ENCODE assay signal across 18 cellular contexts in genomic region chr18:49976810-49977209, GRCh38.
DNase-seq lines count a peak whose midpoint lies in the region; ATAC-seq and TF ChIP-seq lines count a peak whose summit lies in the region.
"Had no signal": no experiment of that assay in that cellular context is flagged by ENCODE, and none has a peak within 500 bp of the region (broad histone marks: within the 10 kb centered on the region; RNA-seq: fewer than 3 reads in every experiment).

No MANE protein-coding gene starts in this region.

- ATAC-seq in GM19467 (IDR thresholded peaks at IDR 0.05; ENCODE audit: unreplicated experiment) = no peak
- ATAC-seq in right lobe of liver = no peak
- ATAC-seq: A549; activated CD4-positive, CD25-positive, alpha-beta regulatory T cell treated with anti-CD3 and anti-CD28 coated beads, Interleukin-2, amount 50 U/mL, for 24 hours; left colon; SK-N-SH treated with all-trans-retinoic acid at 6 μM for 48 hours had no signal

- H3K27me3 ChIP-seq in right lobe of liver = no peaks in the 10 kb centered on the region

- H3K4me3 ChIP-seq in right lobe of liver = no peak overlapping the region
- H3K4me3 ChIP-seq: A549 had no signal

- intact Hi-C loops in right lobe of liver (cut with DNase I) = no loop called here

- no peak for TF ChIP-seq CTCF in right lobe of liver (IDR thresholded peaks at IDR 0.05)

- WGBS in right lobe of liver (ENCODE audit: insufficient coverage, low coverage, low lambda C conversion rate, missing lambda C conversion rate) = 72% methylated on average over 5 of the region's 10 CpGs

- TF ChIP-seq POLR2A in right lobe of liver (IDR thresholded peaks at IDR 0.05) = no peak

- H3K36me3 ChIP-seq in right lobe of liver = no peaks in the 10 kb centered on the region

- H3K9me3 ChIP-seq in right lobe of liver = no peaks in the 10 kb centered on the region
- H3K9me3 ChIP-seq: A549 had no signal

- peaks cover 0 to 15% (median 2%) of the 10 kb centered on the region in 4 donors for H3K4me1 ChIP-seq in right lobe of liver
- H3K4me1 ChIP-seq: A549 had no signal

- H3K27ac ChIP-seq in right lobe of liver = no peak overlapping the region
- H3K27ac ChIP-seq: A549, RWPE1 had no signal

- DNase-seq in C1 segment of cervical spinal cord (lab: John Stamatoyannopoulos, UW) (peak in 9 of 14 donors; percentile 6 to 85 (median 36)), NCI-H2171 treated with DMSO at 0.1 percent for 48 hours (lab: John Stamatoyannopoulos, UW) (peak; percentile 94), cerebellar cortex (ENCODE audit: low spot score) (peak; percentile 92), medulla oblongata (ENCODE audit: extremely low spot score) (peak; percentile 57), SW 1271 (lab: John Stamatoyannopoulos, UW) (no peak), right lobe of liver (no peak), NCI-H146 (lab: John Stamatoyannopoulos, UW) (no peak)
- DNase-seq: activated naive CD4-positive, alpha-beta T cell treated with Interleukin-2 at 50 U/mL for 16 hours; activated T-cell treated with anti-CD3 and anti-CD28 coated beads, Interleukin-2, amount 50 U/mL, for 24 hours; glutamatergic neuron; left colon; NCI-H187; T-helper 9 cell had no signal

Comparison
In these comparisons a context has a peak if more than half of its experiments do, and no peak if none do; other contexts are left out.
1. DNase-seq: peak in C1 segment of cervical spinal cord (9 of 14), NCI-H2171 treated with DMSO at 0.1 percent for 48 hours (single experiment), cerebellar cortex (single experiment) and medulla oblongata (single experiment); none in SW 1271 (0 of 2), right lobe of liver (0 of 3) and NCI-H146 (single experiment).